ENCODE assay signal across 20 cellular contexts in the genomic region with DNA sequence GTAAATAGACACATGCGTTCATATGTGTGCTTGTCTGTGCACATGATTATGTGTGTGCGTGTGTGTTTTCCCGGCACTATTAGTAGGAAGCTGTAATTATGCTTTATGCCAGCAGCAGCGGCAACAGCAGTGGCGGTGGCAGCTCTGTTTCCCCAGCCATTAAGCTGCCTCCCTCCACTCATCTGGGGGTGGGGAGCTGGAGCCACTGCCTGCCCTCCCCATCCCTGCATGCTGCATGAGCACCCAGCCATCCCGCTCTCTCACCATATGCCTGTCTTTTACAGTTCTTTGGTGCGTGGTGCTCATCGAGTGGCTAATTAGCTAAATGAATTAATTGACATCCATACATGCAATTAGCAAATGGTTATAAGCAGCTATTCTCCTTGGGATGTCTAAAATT.
"Had no signal": no experiment of that assay in that cellular context is flagged by ENCODE, and none has a peak within 500 bp of the region (broad histone marks: within the 10 kb centered on the region; RNA-seq: fewer than 3 reads in every experiment).

No MANE protein-coding gene starts in this region.

- H3K36me3 Mint-ChIP-seq: mesothelial cell of epicardium; natural killer cell treated with Interleukin-12 subunit alpha and Interleukin-12 subunit beta and Interleukin-15 and Interleukin-18, amount 100 ng/mL, for 72 hours had no signal

- H3K4me3 Mint-ChIP-seq: mesothelial cell of epicardium; natural killer cell treated with Interleukin-12 subunit alpha and Interleukin-12 subunit beta and Interleukin-15 and Interleukin-18, amount 100 ng/mL, for 72 hours had no signal

- H3K9ac ChIP-seq: parathyroid adenoma had no signal

- H3K4me1 ChIP-seq: ascending aorta, breast epithelium, parathyroid adenoma, thyroid gland had no signal

- H3K27me3 ChIP-seq: ascending aorta, breast epithelium, thyroid gland had no signal

- H3K27me3 Mint-ChIP-seq: natural killer cell treated with Interleukin-12 subunit alpha and Interleukin-12 subunit beta and Interleukin-15 and Interleukin-18, amount 100 ng/mL, for 72 hours had no signal

- H3K9me3 Mint-ChIP-seq: mesothelial cell of epicardium; natural killer cell treated with Interleukin-12 subunit alpha and Interleukin-12 subunit beta and Interleukin-15 and Interleukin-18, amount 100 ng/mL, for 72 hours had no signal

- H3K9me3 ChIP-seq: ascending aorta, breast epithelium, thyroid gland had no signal

- H3K27ac ChIP-seq: ascending aorta, breast epithelium, parathyroid adenoma, thyroid gland, VCaP had no signal

- H3K4me3 ChIP-seq: ascending aorta, breast epithelium, thyroid gland had no signal

- H3K27ac Mint-ChIP-seq: mesothelial cell of epicardium; natural killer cell treated with Interleukin-12 subunit alpha and Interleukin-12 subunit beta and Interleukin-15 and Interleukin-18, amount 100 ng/mL, for 72 hours had no signal

- H3K36me3 ChIP-seq: ascending aorta, breast epithelium, thyroid gland had no signal

- ATAC-seq: left lobe of liver; natural killer cell treated with Interleukin-12 subunit alpha and Interleukin-12 subunit beta and Interleukin-15 and Interleukin-18, amount 100 ng/mL, for 72 hours had no signal

- DNase-seq: activated CD4-positive, alpha-beta T cell treated with anti-CD3 and anti-CD28 coated beads for 1 hour; activated CD8-positive, alpha-beta memory T cell treated with anti-CD3 and anti-CD28 coated beads for 24 hours; activated CD8-positive, alpha-beta memory T cell treated with anti-CD3 and anti-CD28 coated beads, Interleukin-2, amount 50 U/mL, for 48 hours; activated effector memory CD4-positive, alpha-beta T cell treated with Interleukin-2 at 50 U/mL for 16 hours; activated naive CD4-positive, alpha-beta T cell treated with anti-CD3 and anti-CD28 coated beads, Interleukin-2, amount 50 U/mL, for 16 hours; activated T-cell treated with anti-CD3 and anti-CD28 coated beads, Interleukin-2, amount 50 U/mL, for 48 hours; cerebellar nuclear complex; cortex of kidney; stimulated activated CD4-positive, alpha-beta T cell treated with anti-CD3 and anti-CD28 coated beads, Interleukin-12 subunit alpha, Interleukin-12 subunit beta, amount 100 ng/mL, for 4 hours; stimulated activated CD4-positive, alpha-beta T cell treated with anti-CD3 and anti-CD28 coated beads, Interleukin-1b, Interleukin-23, amount 100 ng/mL, for 48 hours; stimulated activated CD8-positive, alpha-beta memory T cell treated with anti-CD3 and anti-CD28 coated beads, Interleukin-4, amount 100 ng/mL, for 48 hours; stimulated activated naive CD4-positive, alpha-beta T cell; thyroid gland had no signal
